1 cellular context compared by ENCODE assay signal in the genomic region with DNA sequence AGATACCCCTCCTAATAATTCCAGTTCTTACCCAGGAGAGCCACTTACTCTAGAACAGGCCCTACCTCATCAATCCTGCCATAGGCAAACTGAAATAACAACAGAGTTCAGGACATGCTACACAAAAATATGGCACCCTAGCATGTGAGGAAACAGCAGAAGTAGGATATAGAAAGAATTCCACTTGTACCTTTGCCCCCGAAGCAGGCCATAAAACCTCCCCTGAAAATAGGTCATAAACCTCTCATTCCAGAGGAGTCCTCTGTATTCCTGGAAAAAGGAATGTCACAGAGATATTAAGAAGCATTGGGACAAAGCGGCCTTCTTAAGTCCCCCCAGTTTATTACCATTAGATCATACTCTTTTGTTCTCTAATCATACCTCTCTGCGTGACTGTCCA.
TF ChIP-seq lines count a peak whose summit lies in the region.

No MANE protein-coding gene starts in this region.

TF ChIP-seq in WTC11, 78 proteins besides CTCF, POLR2A, EP300 and RAD21:
- TF ChIP-seq, protein P1, sequence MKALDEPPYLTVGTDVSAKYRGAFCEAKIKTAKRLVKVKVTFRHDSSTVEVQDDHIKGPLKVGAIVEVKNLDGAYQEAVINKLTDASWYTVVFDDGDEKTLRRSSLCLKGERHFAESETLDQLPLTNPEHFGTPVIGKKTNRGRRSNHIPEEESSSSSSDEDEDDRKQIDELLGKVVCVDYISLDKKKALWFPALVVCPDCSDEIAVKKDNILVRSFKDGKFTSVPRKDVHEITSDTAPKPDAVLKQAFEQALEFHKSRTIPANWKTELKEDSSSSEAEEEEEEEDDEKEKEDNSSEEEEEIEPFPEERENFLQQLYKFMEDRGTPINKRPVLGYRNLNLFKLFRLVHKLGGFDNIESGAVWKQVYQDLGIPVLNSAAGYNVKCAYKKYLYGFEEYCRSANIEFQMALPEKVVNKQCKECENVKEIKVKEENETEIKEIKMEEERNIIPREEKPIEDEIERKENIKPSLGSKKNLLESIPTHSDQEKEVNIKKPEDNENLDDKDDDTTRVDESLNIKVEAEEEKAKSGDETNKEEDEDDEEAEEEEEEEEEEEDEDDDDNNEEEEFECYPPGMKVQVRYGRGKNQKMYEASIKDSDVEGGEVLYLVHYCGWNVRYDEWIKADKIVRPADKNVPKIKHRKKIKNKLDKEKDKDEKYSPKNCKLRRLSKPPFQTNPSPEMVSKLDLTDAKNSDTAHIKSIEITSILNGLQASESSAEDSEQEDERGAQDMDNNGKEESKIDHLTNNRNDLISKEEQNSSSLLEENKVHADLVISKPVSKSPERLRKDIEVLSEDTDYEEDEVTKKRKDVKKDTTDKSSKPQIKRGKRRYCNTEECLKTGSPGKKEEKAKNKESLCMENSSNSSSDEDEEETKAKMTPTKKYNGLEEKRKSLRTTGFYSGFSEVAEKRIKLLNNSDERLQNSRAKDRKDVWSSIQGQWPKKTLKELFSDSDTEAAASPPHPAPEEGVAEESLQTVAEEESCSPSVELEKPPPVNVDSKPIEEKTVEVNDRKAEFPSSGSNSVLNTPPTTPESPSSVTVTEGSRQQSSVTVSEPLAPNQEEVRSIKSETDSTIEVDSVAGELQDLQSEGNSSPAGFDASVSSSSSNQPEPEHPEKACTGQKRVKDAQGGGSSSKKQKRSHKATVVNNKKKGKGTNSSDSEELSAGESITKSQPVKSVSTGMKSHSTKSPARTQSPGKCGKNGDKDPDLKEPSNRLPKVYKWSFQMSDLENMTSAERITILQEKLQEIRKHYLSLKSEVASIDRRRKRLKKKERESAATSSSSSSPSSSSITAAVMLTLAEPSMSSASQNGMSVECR (CRISPR knock-in tag; IDR thresholded peaks at IDR 0.05; ENCODE audit: borderline replicate concordance), result no peak
- TF ChIP-seq ZNF416 (CRISPR knock-in tag; IDR thresholded peaks at IDR 0.05) (no peak), NR3C1 (CRISPR knock-in tag; conservative IDR thresholded peaks at IDR 0.05; ENCODE audit: low read depth) (no peak), ELF4 (CRISPR knock-in tag; IDR thresholded peaks at IDR 0.05; ENCODE audit: low read depth) (no peak), SP1 (CRISPR knock-in tag; conservative IDR thresholded peaks at IDR 0.05) (no peak), PRRX2 (CRISPR knock-in tag; IDR thresholded peaks at IDR 0.05) (no peak)
- TF ChIP-seq, protein P2, sequence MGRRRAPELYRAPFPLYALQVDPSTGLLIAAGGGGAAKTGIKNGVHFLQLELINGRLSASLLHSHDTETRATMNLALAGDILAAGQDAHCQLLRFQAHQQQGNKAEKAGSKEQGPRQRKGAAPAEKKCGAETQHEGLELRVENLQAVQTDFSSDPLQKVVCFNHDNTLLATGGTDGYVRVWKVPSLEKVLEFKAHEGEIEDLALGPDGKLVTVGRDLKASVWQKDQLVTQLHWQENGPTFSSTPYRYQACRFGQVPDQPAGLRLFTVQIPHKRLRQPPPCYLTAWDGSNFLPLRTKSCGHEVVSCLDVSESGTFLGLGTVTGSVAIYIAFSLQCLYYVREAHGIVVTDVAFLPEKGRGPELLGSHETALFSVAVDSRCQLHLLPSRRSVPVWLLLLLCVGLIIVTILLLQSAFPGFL (CRISPR knock-in tag; IDR thresholded peaks at IDR 0.05; ENCODE audit: borderline replicate concordance), result no peak
- TF ChIP-seq, protein P3, sequence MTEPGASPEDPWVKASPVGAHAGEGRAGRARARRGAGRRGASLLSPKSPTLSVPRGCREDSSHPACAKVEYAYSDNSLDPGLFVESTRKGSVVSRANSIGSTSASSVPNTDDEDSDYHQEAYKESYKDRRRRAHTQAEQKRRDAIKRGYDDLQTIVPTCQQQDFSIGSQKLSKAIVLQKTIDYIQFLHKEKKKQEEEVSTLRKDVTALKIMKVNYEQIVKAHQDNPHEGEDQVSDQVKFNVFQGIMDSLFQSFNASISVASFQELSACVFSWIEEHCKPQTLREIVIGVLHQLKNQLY (CRISPR knock-in tag; IDR thresholded peaks at IDR 0.05), result no peak
- TF ChIP-seq, protein P4, sequence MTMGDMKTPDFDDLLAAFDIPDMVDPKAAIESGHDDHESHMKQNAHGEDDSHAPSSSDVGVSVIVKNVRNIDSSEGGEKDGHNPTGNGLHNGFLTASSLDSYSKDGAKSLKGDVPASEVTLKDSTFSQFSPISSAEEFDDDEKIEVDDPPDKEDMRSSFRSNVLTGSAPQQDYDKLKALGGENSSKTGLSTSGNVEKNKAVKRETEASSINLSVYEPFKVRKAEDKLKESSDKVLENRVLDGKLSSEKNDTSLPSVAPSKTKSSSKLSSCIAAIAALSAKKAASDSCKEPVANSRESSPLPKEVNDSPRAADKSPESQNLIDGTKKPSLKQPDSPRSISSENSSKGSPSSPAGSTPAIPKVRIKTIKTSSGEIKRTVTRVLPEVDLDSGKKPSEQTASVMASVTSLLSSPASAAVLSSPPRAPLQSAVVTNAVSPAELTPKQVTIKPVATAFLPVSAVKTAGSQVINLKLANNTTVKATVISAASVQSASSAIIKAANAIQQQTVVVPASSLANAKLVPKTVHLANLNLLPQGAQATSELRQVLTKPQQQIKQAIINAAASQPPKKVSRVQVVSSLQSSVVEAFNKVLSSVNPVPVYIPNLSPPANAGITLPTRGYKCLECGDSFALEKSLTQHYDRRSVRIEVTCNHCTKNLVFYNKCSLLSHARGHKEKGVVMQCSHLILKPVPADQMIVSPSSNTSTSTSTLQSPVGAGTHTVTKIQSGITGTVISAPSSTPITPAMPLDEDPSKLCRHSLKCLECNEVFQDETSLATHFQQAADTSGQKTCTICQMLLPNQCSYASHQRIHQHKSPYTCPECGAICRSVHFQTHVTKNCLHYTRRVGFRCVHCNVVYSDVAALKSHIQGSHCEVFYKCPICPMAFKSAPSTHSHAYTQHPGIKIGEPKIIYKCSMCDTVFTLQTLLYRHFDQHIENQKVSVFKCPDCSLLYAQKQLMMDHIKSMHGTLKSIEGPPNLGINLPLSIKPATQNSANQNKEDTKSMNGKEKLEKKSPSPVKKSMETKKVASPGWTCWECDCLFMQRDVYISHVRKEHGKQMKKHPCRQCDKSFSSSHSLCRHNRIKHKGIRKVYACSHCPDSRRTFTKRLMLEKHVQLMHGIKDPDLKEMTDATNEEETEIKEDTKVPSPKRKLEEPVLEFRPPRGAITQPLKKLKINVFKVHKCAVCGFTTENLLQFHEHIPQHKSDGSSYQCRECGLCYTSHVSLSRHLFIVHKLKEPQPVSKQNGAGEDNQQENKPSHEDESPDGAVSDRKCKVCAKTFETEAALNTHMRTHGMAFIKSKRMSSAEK (CRISPR knock-in tag; IDR thresholded peaks at IDR 0.05; ENCODE audit: borderline replicate concordance), result no peak
- TF ChIP-seq, protein P5, sequence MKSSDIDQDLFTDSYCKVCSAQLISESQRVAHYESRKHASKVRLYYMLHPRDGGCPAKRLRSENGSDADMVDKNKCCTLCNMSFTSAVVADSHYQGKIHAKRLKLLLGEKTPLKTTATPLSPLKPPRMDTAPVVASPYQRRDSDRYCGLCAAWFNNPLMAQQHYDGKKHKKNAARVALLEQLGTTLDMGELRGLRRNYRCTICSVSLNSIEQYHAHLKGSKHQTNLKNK (CRISPR knock-in tag; IDR thresholded peaks at IDR 0.05), result no peak
- TF ChIP-seq, protein P6, sequence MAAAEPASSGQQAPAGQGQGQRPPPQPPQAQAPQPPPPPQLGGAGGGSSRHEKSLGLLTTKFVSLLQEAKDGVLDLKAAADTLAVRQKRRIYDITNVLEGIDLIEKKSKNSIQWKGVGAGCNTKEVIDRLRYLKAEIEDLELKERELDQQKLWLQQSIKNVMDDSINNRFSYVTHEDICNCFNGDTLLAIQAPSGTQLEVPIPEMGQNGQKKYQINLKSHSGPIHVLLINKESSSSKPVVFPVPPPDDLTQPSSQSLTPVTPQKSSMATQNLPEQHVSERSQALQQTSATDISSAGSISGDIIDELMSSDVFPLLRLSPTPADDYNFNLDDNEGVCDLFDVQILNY (CRISPR knock-in tag; IDR thresholded peaks at IDR 0.05), result no peak
- TF ChIP-seq, protein P7, sequence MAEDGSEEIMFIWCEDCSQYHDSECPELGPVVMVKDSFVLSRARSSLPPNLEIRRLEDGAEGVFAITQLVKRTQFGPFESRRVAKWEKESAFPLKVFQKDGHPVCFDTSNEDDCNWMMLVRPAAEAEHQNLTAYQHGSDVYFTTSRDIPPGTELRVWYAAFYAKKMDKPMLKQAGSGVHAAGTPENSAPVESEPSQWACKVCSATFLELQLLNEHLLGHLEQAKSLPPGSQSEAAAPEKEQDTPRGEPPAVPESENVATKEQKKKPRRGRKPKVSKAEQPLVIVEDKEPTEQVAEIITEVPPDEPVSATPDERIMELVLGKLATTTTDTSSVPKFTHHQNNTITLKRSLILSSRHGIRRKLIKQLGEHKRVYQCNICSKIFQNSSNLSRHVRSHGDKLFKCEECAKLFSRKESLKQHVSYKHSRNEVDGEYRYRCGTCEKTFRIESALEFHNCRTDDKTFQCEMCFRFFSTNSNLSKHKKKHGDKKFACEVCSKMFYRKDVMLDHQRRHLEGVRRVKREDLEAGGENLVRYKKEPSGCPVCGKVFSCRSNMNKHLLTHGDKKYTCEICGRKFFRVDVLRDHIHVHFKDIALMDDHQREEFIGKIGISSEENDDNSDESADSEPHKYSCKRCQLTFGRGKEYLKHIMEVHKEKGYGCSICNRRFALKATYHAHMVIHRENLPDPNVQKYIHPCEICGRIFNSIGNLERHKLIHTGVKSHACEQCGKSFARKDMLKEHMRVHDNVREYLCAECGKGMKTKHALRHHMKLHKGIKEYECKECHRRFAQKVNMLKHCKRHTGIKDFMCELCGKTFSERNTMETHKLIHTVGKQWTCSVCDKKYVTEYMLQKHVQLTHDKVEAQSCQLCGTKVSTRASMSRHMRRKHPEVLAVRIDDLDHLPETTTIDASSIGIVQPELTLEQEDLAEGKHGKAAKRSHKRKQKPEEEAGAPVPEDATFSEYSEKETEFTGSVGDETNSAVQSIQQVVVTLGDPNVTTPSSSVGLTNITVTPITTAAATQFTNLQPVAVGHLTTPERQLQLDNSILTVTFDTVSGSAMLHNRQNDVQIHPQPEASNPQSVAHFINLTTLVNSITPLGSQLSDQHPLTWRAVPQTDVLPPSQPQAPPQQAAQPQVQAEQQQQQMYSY (CRISPR knock-in tag; IDR thresholded peaks at IDR 0.05), result no peak
